16 cellular contexts compared by ENCODE assay signal in genomic region chr5:156826150-156826549, GRCh38. TPM values are rescaled to one million over a fixed set of nuclear protein-coding genes. Genes with fewer than 3 reads are reported as not detected.
DNase-seq lines count a peak whose midpoint lies in the region; ATAC-seq lines count a peak whose summit lies in the region.
"Had no signal": no experiment of that assay in that cellular context is flagged by ENCODE, and none has a peak within 500 bp of the region (broad histone marks: within the 10 kb centered on the region; RNA-seq: fewer than 3 reads in every experiment).

No MANE protein-coding gene starts in this region.

- ATAC-seq in GM18873 (IDR thresholded peaks at IDR 0.05; ENCODE audit: low FRiP score, unreplicated experiment) (peak; percentile 70), HG02588 (IDR thresholded peaks at IDR 0.05; ENCODE audit: unreplicated experiment) (peak; percentile 69), HG03354 (IDR thresholded peaks at IDR 0.05; ENCODE audit: poor library complexity, severe bottlenecking, unreplicated experiment) (peak; percentile 89)
- ATAC-seq in central memory CD8-positive, alpha-beta T cell (replicated peaks; ENCODE audit: extremely low read depth, poor library complexity, severe bottlenecking), result no peak
- ATAC-seq: activated CD4-positive, CD25-positive, alpha-beta regulatory T cell treated with anti-CD3 and anti-CD28 coated beads, Interleukin-2, amount 50 U/mL, for 24 hours had no signal

- H3K27me3 Mint-ChIP-seq in central memory CD8-positive, alpha-beta T cell, result peaks cover 9% of the 10 kb centered on the region
- H3K27me3 Mint-ChIP-seq in activated naive CD8-positive, alpha-beta T cell treated with anti-CD3 and anti-CD28 coated beads for 36 hours, result no peaks in the 10 kb centered on the region

- H3K36me3 Mint-ChIP-seq in central memory CD8-positive, alpha-beta T cell (ENCODE audit: insufficient read depth), result no peaks in the 10 kb centered on the region
- no peaks in the 10 kb centered on the region for H3K36me3 Mint-ChIP-seq in activated naive CD8-positive, alpha-beta T cell treated with anti-CD3 and anti-CD28 coated beads for 36 hours

- H3K9me3 Mint-ChIP-seq in central memory CD8-positive, alpha-beta T cell, result no peaks in the 10 kb centered on the region
- peaks cover 12% of the 10 kb centered on the region for H3K9me3 Mint-ChIP-seq in activated naive CD8-positive, alpha-beta T cell treated with anti-CD3 and anti-CD28 coated beads for 36 hours

- no peak overlapping the region for H3K4me3 Mint-ChIP-seq in central memory CD8-positive, alpha-beta T cell
- H3K4me3 Mint-ChIP-seq in activated naive CD8-positive, alpha-beta T cell treated with anti-CD3 and anti-CD28 coated beads for 36 hours, result no peak overlapping the region
- H3K4me3 Mint-ChIP-seq: CD8-positive, alpha-beta memory T cell had no signal

- no peak for DNase-seq in central memory CD8-positive, alpha-beta T cell (ENCODE audit: low spot score in 2 of 2)
- DNase-seq in NCI-H146 (lab: John Stamatoyannopoulos, UW) (no peak), activated T-cell treated with anti-CD3 and anti-CD28 coated beads for 4 hours (no peak)
- DNase-seq in activated naive CD8-positive, alpha-beta T cell treated with anti-CD3 and anti-CD28 coated beads for 36 hours, result no peak
- no peak for DNase-seq in stimulated activated CD4-positive, alpha-beta T cell treated with anti-CD3 and anti-CD28 coated beads, Interleukin-4, amount 100 ng/mL, for 24 hours
- DNase-seq: activated effector memory CD4-positive, alpha-beta T cell treated with Interleukin-2 at 50 U/mL for 16 hours; CD8-positive, alpha-beta memory T cell; foreskin melanocyte; NCI-H2029; posterior cingulate gyrus; thyroid gland had no signal

- no peaks in the 10 kb centered on the region for H3K4me1 Mint-ChIP-seq in central memory CD8-positive, alpha-beta T cell
- no peaks in the 10 kb centered on the region for H3K4me1 Mint-ChIP-seq in activated naive CD8-positive, alpha-beta T cell treated with anti-CD3 and anti-CD28 coated beads for 36 hours
- H3K4me1 Mint-ChIP-seq: CD8-positive, alpha-beta memory T cell had no signal

- H3K27ac Mint-ChIP-seq in central memory CD8-positive, alpha-beta T cell (ENCODE audit: low read depth), result peak overlapping the region; percentile 14
- H3K27ac Mint-ChIP-seq in activated naive CD8-positive, alpha-beta T cell treated with anti-CD3 and anti-CD28 coated beads for 36 hours, result no peak overlapping the region
- H3K27ac Mint-ChIP-seq: CD8-positive, alpha-beta memory T cell had no signal

RNA-seq across cellular contexts. Expression of gene PPP1R2B, which starts 23.9 kb away (rescaled TPM):
- total RNA-seq in activated naive CD8-positive, alpha-beta T cell treated with anti-CD3 and anti-CD28 coated beads for 36 hours, result not detected
- total RNA-seq: liver, thyroid gland had no signal
